10 cellular contexts compared by ENCODE assay signal in the genomic region with DNA sequence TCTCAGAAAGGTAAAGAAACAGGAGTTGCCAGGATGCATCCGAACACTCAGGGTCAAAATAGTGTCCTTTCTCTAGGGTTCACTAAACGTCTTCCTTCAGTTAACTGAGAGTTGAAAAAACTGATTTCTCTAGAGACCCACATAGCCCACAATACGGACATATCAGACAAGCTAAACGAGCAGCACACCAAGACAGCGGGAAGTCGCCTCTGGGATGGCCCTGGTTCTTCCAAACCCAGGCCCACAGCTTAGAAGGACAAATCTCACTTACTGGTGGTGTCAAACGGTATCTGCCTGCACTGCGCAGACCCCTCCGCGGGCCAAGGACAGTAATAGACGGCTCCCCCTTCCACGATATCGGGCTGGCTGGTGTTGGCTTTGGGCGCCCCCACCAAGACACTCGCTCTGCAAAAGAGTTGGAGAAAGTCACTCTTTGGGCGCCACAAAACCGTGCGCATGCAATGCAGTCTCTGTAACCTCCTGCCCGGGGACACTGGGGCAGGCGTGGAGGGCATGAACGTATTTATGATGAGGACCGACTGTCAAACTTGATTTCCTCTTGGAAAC. TPM values are rescaled to one million over a fixed set of nuclear protein-coding genes. Genes with fewer than 3 reads are reported as not detected.
DNase-seq lines count a peak whose midpoint lies in the region; TF ChIP-seq lines count a peak whose summit lies in the region.
"Had no signal": no experiment of that assay in that cellular context is flagged by ENCODE, and none has a peak within 500 bp of the region (broad histone marks: within the 10 kb centered on the region; RNA-seq: fewer than 3 reads in every experiment).

No MANE protein-coding gene starts in this region.

- H3K27ac Mint-ChIP-seq in MCF 10A (ENCODE audit: low read depth, unreplicated experiment) (no peak overlapping the region), nephron (peak overlapping the region; percentile 45 to 88 (median 62))

- no peaks in the 10 kb centered on the region for H3K36me3 ChIP-seq in breast epithelium
- H3K36me3 ChIP-seq in fibroblast of lung (ENCODE audit: control insufficient read depth, insufficient read depth, low read length): no peaks in the 10 kb centered on the region
- no peaks in the 10 kb centered on the region for H3K36me3 ChIP-seq in vagina

- no peaks in the 10 kb centered on the region for H3K4me1 Mint-ChIP-seq in MCF 10A (ENCODE audit: insufficient read depth, unreplicated experiment)
- peaks cover 27% of the 10 kb centered on the region for H3K4me1 Mint-ChIP-seq in nephron

- peak overlapping the region; percentile 13 for H2AFZ ChIP-seq in fibroblast of lung (ENCODE audit: low read length)

- CTCF ChIA-PET in MCF 10A (lab: Yijun Ruan, JAX): interaction anchor here (0.6 to 3.6 kb wide), 3 partner anchors 37 to 299 kb away, joined by 3 to 16 read pairs (median 5); no protein-coding TSS in a partner anchor

- H3K9me3 ChIP-seq in breast epithelium (no peaks in the 10 kb centered on the region), fibroblast of lung (ENCODE audit: control insufficient read depth, insufficient read depth, low read depth, low read length) (no peaks in the 10 kb centered on the region), vagina (no peaks in the 10 kb centered on the region)

- TF ChIP-seq CTCF in breast epithelium (IDR thresholded peaks at IDR 0.05): no peak
- no peak for TF ChIP-seq CTCF in MCF 10A (IDR thresholded peaks at IDR 0.05; ENCODE audit: unreplicated experiment)
- no peak for TF ChIP-seq CTCF in fibroblast of lung (conservative IDR thresholded peaks at IDR 0.05 in 1 of 2, IDR thresholded peaks at IDR 0.05 in 1 of 2; ENCODE audit: low read depth in 1 of 2, low read length in 2 of 2)
- no peak for TF ChIP-seq CTCF in nephron (IDR thresholded peaks at IDR 0.05; ENCODE audit: unreplicated experiment in 3 of 3)
- no peak for TF ChIP-seq CTCF in vagina (IDR thresholded peaks at IDR 0.05)

- H3K4me3 Mint-ChIP-seq in MCF 10A (ENCODE audit: unreplicated experiment) (no peak overlapping the region), nephron (peak overlapping the region; percentile 90 to 99 (median 95))

- TF ChIP-seq POLR2A in breast epithelium (IDR thresholded peaks at IDR 0.05) (no peak), vagina (IDR thresholded peaks at IDR 0.05) (no peak)

- POLR2A ChIA-PET in MCF 10A (lab: Yijun Ruan, JAX): no interaction called here

- DNase-seq in breast epithelium (ENCODE audit: low spot score in 2 of 2) (no peak), MCF 10A (ENCODE audit: unreplicated experiment) (no peak), fibroblast of lung (ENCODE audit: low read depth in 2 of 2) (no peak), vagina (ENCODE audit: extremely low spot score in 2 of 2) (no peak), mesenteric fat pad (ENCODE audit: low spot score) (no peak), NCI-H446 (lab: John Stamatoyannopoulos, UW) (no peak)
- DNase-seq in stimulated activated CD4-positive, alpha-beta T cell treated with anti-CD3 and anti-CD28 coated beads, Interleukin-4, amount 100 ng/mL, for 24 hours: no peak
- DNase-seq: 8988T; activated naive CD4-positive, alpha-beta T cell treated with Interleukin-2 at 50 U/mL for 16 hours had no signal

- H3K27ac ChIP-seq in breast epithelium (no peak overlapping the region), fibroblast of lung (ENCODE audit: insufficient read depth, low read length) (no peak overlapping the region), vagina (peak overlapping the region; percentile 66)

- no peaks in the 10 kb centered on the region for H3K9me3 Mint-ChIP-seq in MCF 10A (ENCODE audit: unreplicated experiment)
- H3K9me3 Mint-ChIP-seq in nephron: no peaks in the 10 kb centered on the region

- H3K4me3 ChIP-seq in breast epithelium (peak overlapping the region; percentile 32 to 68 (median 50)), fibroblast of lung (replicated peaks in 1 of 4; ENCODE audit: control extremely low read depth in 1 of 4, insufficient read depth in 1 of 4, low read depth in 3 of 4, low read length in 4 of 4) (peak overlapping the region; percentile 26 to 55 (median 50)), vagina (peak overlapping the region; percentile 52 to 60)

- H3K27me3 Mint-ChIP-seq in MCF 10A (ENCODE audit: insufficient read depth, unreplicated experiment) (peaks cover 84% of the 10 kb centered on the region), nephron (ENCODE audit: low read depth) (peaks cover 28% of the 10 kb centered on the region)

- intact Hi-C loops in breast epithelium (cut with DNase I; ENCODE audit: low total_unique reads) (no loop called here), MCF 10A (cut with micrococcal nuclease) (no loop called here), vagina (cut with DNase I) (loop anchor here (5.0 kb wide), 1 partner anchor 286 kb away; no protein-coding TSS in a partner anchor)

- H3K9ac ChIP-seq in fibroblast of lung (ENCODE audit: insufficient read depth, low read length): no peak overlapping the region

- H3K4me1 ChIP-seq in breast epithelium (no peaks in the 10 kb centered on the region), fibroblast of lung (ENCODE audit: control insufficient read depth, extremely low read depth, insufficient read depth, low read length) (no peaks in the 10 kb centered on the region), vagina (no peaks in the 10 kb centered on the region)

- BruUV-seq in MCF 10A (replicated peaks; lab: Mats Ljungman, UMichigan): no TSS peak

- peak overlapping the region; percentile 87 for H3K4me2 ChIP-seq in fibroblast of lung (ENCODE audit: extremely low read depth, insufficient read depth, low read length)

- H4K20me1 ChIP-seq in fibroblast of lung (ENCODE audit: control insufficient read depth, extremely low read depth, insufficient read depth, low read length): no peaks in the 10 kb centered on the region

- H3K27me3 ChIP-seq in breast epithelium (peaks cover 0 to 33% of the 10 kb centered on the region in 2 donors), fibroblast of lung (ENCODE audit: control insufficient read depth, insufficient read depth, low read length) (peaks cover 8% of the 10 kb centered on the region), vagina (no peaks in the 10 kb centered on the region)

- H3K36me3 Mint-ChIP-seq in MCF 10A (ENCODE audit: insufficient read depth, unreplicated experiment) (no peaks in the 10 kb centered on the region), nephron (ENCODE audit: low read depth) (no peaks in the 10 kb centered on the region)

- no peaks in the 10 kb centered on the region for H3K79me2 ChIP-seq in fibroblast of lung (ENCODE audit: control insufficient read depth, insufficient read depth, low read length)

RNA-seq across cellular contexts. Expression of gene ITGA8, which starts 1.1 kb away (rescaled TPM):
- total RNA-seq in breast epithelium (1 to 10 TPM; 2.0 to 2.9 (median 2.6) TPM), MCF 10A (2022) (not detected in 2 replicates), fibroblast of lung (0.99 and 1.3 TPM in 2 replicates), vagina (15.5 TPM), mesenteric fat pad (7.1 TPM)
- 0.62 and 0.66 TPM in 2 replicates for polyA plus RNA-seq in fibroblast of lung
- 0.37 and 0.38 TPM in 2 replicates for polyA plus RNA-seq in fibroblast of lung (2012)
- polyA minus RNA-seq in fibroblast of lung (ENCODE audit: low replicate concordance): 0.15 TPM in 1 of 2 replicates, not detected in the other
